ENCODE assay signal across 23 cellular contexts in the genomic region with DNA sequence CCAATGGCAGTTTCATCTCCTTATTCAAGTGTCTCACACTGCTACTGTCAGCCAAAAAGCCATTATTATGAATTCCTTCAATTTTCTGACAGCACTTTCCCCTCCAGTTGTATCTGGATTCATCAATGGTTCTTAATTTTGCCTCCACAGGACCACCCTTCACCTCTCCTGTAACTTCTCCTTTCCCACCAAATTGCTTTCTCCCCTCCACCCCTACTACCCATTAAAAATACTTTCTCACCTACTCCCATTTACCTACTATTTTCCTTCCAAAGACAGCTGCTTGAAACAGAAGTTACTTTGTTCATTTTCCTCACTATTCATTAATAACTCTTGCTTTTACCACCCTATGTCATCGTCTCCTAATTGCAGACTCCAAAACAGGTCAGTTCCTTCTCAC. TPM values are rescaled to one million over a fixed set of nuclear protein-coding genes. Genes with fewer than 3 reads are reported as not detected.
DNase-seq lines count a peak whose midpoint lies in the region; ATAC-seq, FAIRE-seq and TF ChIP-seq lines count a peak whose summit lies in the region.
"Had no signal": no experiment of that assay in that cellular context is flagged by ENCODE, and none has a peak within 500 bp of the region (broad histone marks: within the 10 kb centered on the region; RNA-seq: fewer than 3 reads in every experiment).

No MANE protein-coding gene starts in this region.

- H3K9me3 ChIP-seq in K562 (replicated peaks; ENCODE audit: control insufficient read depth, insufficient read depth, low read depth, low read length): no peaks in the 10 kb centered on the region; the same call in 1 of the 2 replicates
- H3K9me3 ChIP-seq: Caco-2 had no signal

- H3K9me3 Mint-ChIP-seq in activated T-cell treated with anti-CD3 and anti-CD28 coated beads, Interleukin-2, amount 50 U/mL, for 72 hours: peaks cover 16 to 19% of the 10 kb centered on the region in 2 donors
- H3K9me3 Mint-ChIP-seq in CD14-positive monocyte (peaks cover 0 to 17% (median 4%) of the 10 kb centered on the region in 7 donors), progenitor cell of endocrine pancreas (ENCODE audit: low read depth) (peaks cover 40% of the 10 kb centered on the region)

- no peaks in the 10 kb centered on the region for H3K27me3 ChIP-seq in K562 (ENCODE audit: control insufficient read depth in 2 of 2, insufficient read depth in 2 of 2, low read length in 2 of 2)

- peak; percentile 58 for TF ChIP-seq POLR2A in K562 (conservative IDR thresholded peaks at IDR 0.05)

- H3K27ac Mint-ChIP-seq in activated T-cell treated with anti-CD3 and anti-CD28 coated beads, Interleukin-2, amount 50 U/mL, for 72 hours: peak overlapping the region; percentile 2
- H3K27ac Mint-ChIP-seq in CD14-positive monocyte (peak overlapping the region in 5 of 7 donors; percentile 21 to 83 (median 68)), progenitor cell of endocrine pancreas (peak overlapping the region; percentile 0)
- H3K27ac Mint-ChIP-seq: GM23338 had no signal

- 100% methylated on average over 1 of the region's 1 CpG for WGBS in K562 (ENCODE audit: insufficient coverage, low coverage, missing lambda C conversion rate)

- ATAC-seq in activated T-cell treated with anti-CD3 and anti-CD28 coated beads, Interleukin-2, amount 50 U/mL, for 72 hours (replicated peaks in 1 of 2): no peak
- no peak for ATAC-seq in K562
- no peak for ATAC-seq in HG03139 (IDR thresholded peaks at IDR 0.05; ENCODE audit: unreplicated experiment)
- ATAC-seq: GM12878, GM23338 had no signal

- no peak for FAIRE-seq in K562 (lab: Jason Lieb, UNC)
- FAIRE-seq: GM12878 had no signal

- peaks cover 68% of the 10 kb centered on the region for H3K36me3 ChIP-seq in K562 (ENCODE audit: control insufficient read depth, insufficient read depth, low read length)

- TSS peak; percentile 2 for BruUV-seq in K562 (replicated peaks; lab: Mats Ljungman, UMichigan)

- H3K4me2 ChIP-seq in K562 (ENCODE audit: insufficient read depth, low read length): no peak overlapping the region
- H3K4me2 ChIP-seq: GM23338, PC-9 had no signal

- H3K36me3 Mint-ChIP-seq in activated T-cell treated with anti-CD3 and anti-CD28 coated beads, Interleukin-2, amount 50 U/mL, for 72 hours (ENCODE audit: insufficient read depth in 2 of 2): peaks cover 47 to 80% of the 10 kb centered on the region in 2 donors
- peaks cover 80 to 94% of the 10 kb centered on the region in 2 donors for H3K36me3 Mint-ChIP-seq in CD14-positive monocyte
- H3K36me3 Mint-ChIP-seq in progenitor cell of endocrine pancreas (ENCODE audit: insufficient read depth): peaks cover 73% of the 10 kb centered on the region

- no peak for TF ChIP-seq RAD21 in K562 (CRISPR knock-in tag; conservative IDR thresholded peaks at IDR 0.05 in 1 of 2, IDR thresholded peaks at IDR 0.05 in 1 of 2)

- in situ Hi-C loops in K562 (cut with MboI): no loop called here

- H3K27me3 Mint-ChIP-seq in activated T-cell treated with anti-CD3 and anti-CD28 coated beads, Interleukin-2, amount 50 U/mL, for 72 hours (ENCODE audit: low read depth): no peaks in the 10 kb centered on the region
- H3K27me3 Mint-ChIP-seq in CD14-positive monocyte (ENCODE audit: low read depth in 3 of 3) (no peaks in the 10 kb centered on the region), progenitor cell of endocrine pancreas (no peaks in the 10 kb centered on the region)

- no peak overlapping the region for H3K9ac ChIP-seq in K562 (ENCODE audit: insufficient read depth in 1 of 2, low read depth in 2 of 2, low read length in 2 of 2)

- no peak overlapping the region for H3K4me3 Mint-ChIP-seq in activated T-cell treated with anti-CD3 and anti-CD28 coated beads, Interleukin-2, amount 50 U/mL, for 72 hours
- H3K4me3 Mint-ChIP-seq in CD14-positive monocyte (no peak overlapping the region), progenitor cell of endocrine pancreas (ENCODE audit: low read depth) (no peak overlapping the region)
- H3K4me3 Mint-ChIP-seq: GM23338 had no signal

- H3K79me2 ChIP-seq in K562 (ENCODE audit: control insufficient read depth, insufficient read depth, low read length): peaks cover 50% of the 10 kb centered on the region

- TF ChIP-seq EP300 in K562 (IDR thresholded peaks at IDR 0.05; ENCODE audit: low read length): no peak

- no peak overlapping the region for H2AFZ ChIP-seq in K562 (ENCODE audit: low read depth, low read length)
- H2AFZ ChIP-seq: GM23338, PC-9 had no signal

- no peaks in the 10 kb centered on the region for H3K4me1 ChIP-seq in K562 (replicated peaks in 1 of 2; ENCODE audit: control insufficient read depth in 2 of 2, insufficient read depth in 2 of 2, low read length in 2 of 2)
- H3K4me1 ChIP-seq: Caco-2 had no signal

- CTCF ChIA-PET in K562 (lab: Yijun Ruan, JAX; ENCODE audit: low intra/inter-chr PET ratio): no interaction called here

- TF ChIP-seq CTCF in CD14-positive monocyte (IDR thresholded peaks at IDR 0.05) (no peak), K562 (IDR thresholded peaks at IDR 0.05 in 2 of 3, conservative IDR thresholded peaks at IDR 0.05 in 1 of 3; ENCODE audit: insufficient read depth in 2 of 3, low read depth in 1 of 3, low read length in 3 of 3) (no peak), progenitor cell of endocrine pancreas (IDR thresholded peaks at IDR 0.05; ENCODE audit: unreplicated experiment) (no peak)

- H3K4me3 ChIP-seq in K562: no peak overlapping the region
- H3K4me3 ChIP-seq: GM12878, GM23338, HAP-1, PC-9 had no signal

- no peaks in the 10 kb centered on the region for H4K20me1 ChIP-seq in K562 (replicated peaks; ENCODE audit: control insufficient read depth, insufficient read depth, low read length)

- DNase-seq in activated T-cell treated with anti-CD3 and anti-CD28 coated beads, Interleukin-2, amount 50 U/mL, for 72 hours: no peak
- no peak for DNase-seq in activated T-cell treated with anti-CD3 and anti-CD28 coated beads, Interleukin-2, amount 50 U/mL, for 1 hour
- DNase-seq in CD14-positive monocyte (ENCODE audit: low spot score) (no peak), K562 (ENCODE audit: extremely low read depth in 1 of 4, low spot score in 3 of 4) (no peak), progenitor cell of endocrine pancreas (ENCODE audit: low spot score, unreplicated experiment) (no peak), hepatic stellate cell (ENCODE audit: low spot score) (no peak)
- DNase-seq: Caco-2, DND-41, IMR-90, MV-4-11, NCI-H1105 treated with DMSO at 0.1 percent for 48 hours, NCI-H2029 treated with DMSO at 0.1 percent for 48 hours, NCI-H226, NCI-H510A treated with DMSO at 0.1 percent for 48 hours, NCI-H748 treated with DMSO at 0.1 percent for 48 hours, PC-9, RPMI8226, SHP77 had no signal

- intact Hi-C loops in CD14-positive monocyte (cut with micrococcal nuclease): no loop called here
- intact Hi-C loops in K562 (cut with micrococcal nuclease): no loop called here

- H3K4me1 Mint-ChIP-seq in activated T-cell treated with anti-CD3 and anti-CD28 coated beads, Interleukin-2, amount 50 U/mL, for 72 hours (ENCODE audit: low read depth): peaks cover 8% of the 10 kb centered on the region
- peaks cover 7% of the 10 kb centered on the region for H3K4me1 Mint-ChIP-seq in CD14-positive monocyte
- H3K4me1 Mint-ChIP-seq in progenitor cell of endocrine pancreas (ENCODE audit: low read depth): no peaks in the 10 kb centered on the region
- H3K4me1 Mint-ChIP-seq: GM23338 had no signal

- H3K9me1 ChIP-seq in K562 (ENCODE audit: control insufficient read depth, insufficient read depth, low read length): no peaks in the 10 kb centered on the region

- no peak overlapping the region for H3K27ac ChIP-seq in K562 (ENCODE audit: extremely low read depth, low read depth, low read length)
- H3K27ac ChIP-seq: C4-2B, PC-9 had no signal

- POLR2A ChIA-PET in K562 (lab: Yijun Ruan, JAX): interaction anchor here (0.7 to 1.1 kb wide), 2 partner anchors 12 to 35 kb away, joined by 3 read pairs; no protein-coding TSS in a partner anchor

TF ChIP-seq in K562, 482 proteins besides CTCF, POLR2A, EP300 and RAD21:
- TF ChIP-seq, protein P1, sequence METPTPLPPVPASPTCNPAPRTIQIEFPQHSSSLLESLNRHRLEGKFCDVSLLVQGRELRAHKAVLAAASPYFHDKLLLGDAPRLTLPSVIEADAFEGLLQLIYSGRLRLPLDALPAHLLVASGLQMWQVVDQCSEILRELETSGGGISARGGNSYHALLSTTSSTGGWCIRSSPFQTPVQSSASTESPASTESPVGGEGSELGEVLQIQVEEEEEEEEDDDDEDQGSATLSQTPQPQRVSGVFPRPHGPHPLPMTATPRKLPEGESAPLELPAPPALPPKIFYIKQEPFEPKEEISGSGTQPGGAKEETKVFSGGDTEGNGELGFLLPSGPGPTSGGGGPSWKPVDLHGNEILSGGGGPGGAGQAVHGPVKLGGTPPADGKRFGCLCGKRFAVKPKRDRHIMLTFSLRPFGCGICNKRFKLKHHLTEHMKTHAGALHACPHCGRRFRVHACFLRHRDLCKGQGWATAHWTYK (CRISPR knock-in tag; IDR thresholded peaks at IDR 0.05): no peak
- TF ChIP-seq SUPT5H (IDR thresholded peaks at IDR 0.05): peak; percentile 49; the same call in 1 of the 2 replicates

RNA-seq across cellular contexts. Expression of a gene that starts 29.8 kb away (rescaled TPM):
- 100 to 1,000 TPM; 175 to 204 TPM for total RNA-seq in activated T-cell treated with anti-CD3 and anti-CD28 coated beads, Interleukin-2, amount 50 U/mL, for 72 hours
- 10 to 100 TPM; 56.5 to 63.9 TPM for polyA plus RNA-seq in CD14-positive monocyte
- total RNA-seq in K562 (2011; cell fraction: chromatin; rRNA removed; ENCODE audit: low replicate concordance): 21.2 and 110 TPM in 2 replicates
- total RNA-seq in K562 (2011; cell fraction: nucleolus; rRNA removed): 20.5 and 22.8 TPM in 2 replicates
- 31.5 and 48.7 TPM in 2 replicates for total RNA-seq in K562 (2011; cell fraction: nucleoplasm; rRNA removed)
- 284 and 338 TPM in 2 replicates for total RNA-seq in K562 (2014; rRNA removed)
- total RNA-seq in K562 (2014; rRNA removed; fragmentation: Illumina TruSeq; extraction: Trizol): 239 and 276 TPM in 2 replicates
- total RNA-seq in K562 (2015; rRNA removed; fragmentation: Illumina TruSeq; extraction: Trizol): 293 and 306 TPM in 2 replicates
- total RNA-seq in K562 (2021): 171 and 181 TPM in 2 replicates
- polyA plus RNA-seq in K562 (2011; rRNA removed): 104 and 155 TPM in 2 replicates
- 17.2 and 34.6 TPM in 2 replicates for polyA plus RNA-seq in K562 (2011; cell fraction: cytosol; rRNA removed)
- 25.4 and 30.2 TPM in 2 replicates for polyA plus RNA-seq in K562 (2011; cell fraction: nucleus; rRNA removed)
- polyA plus RNA-seq in K562 (2012): 131 and 141 TPM in 2 replicates
- 205 and 279 TPM in 2 replicates for polyA plus RNA-seq in K562 (2014; fragmentation: Illumina TruSeq; extraction: Trizol)
- polyA plus RNA-seq in K562 (2014; fragmentation: Nextera tagmentation; extraction: Ambion mirVana): 10 to 100 TPM; 82.3 to 87.3 TPM
- 160 and 184 TPM in 2 replicates for polyA plus RNA-seq in K562 (2014; rRNA removed)
- polyA minus RNA-seq in K562 (2011; rRNA and poly(A)+ RNA removed): 72.9 and 76.0 TPM in 2 replicates
- 70.9 and 74.1 TPM in 2 replicates for polyA minus RNA-seq in K562 (2011; cell fraction: cytosol; rRNA and poly(A)+ RNA removed)
- 34.7 and 48.3 TPM in 2 replicates for polyA minus RNA-seq in K562 (2011; cell fraction: nucleus; rRNA and poly(A)+ RNA removed)
- 114 and 120 TPM in 2 replicates for total RNA-seq in progenitor cell of endocrine pancreas

Comparison
In these comparisons a context has a peak if more than half of its experiments do, and no peak if none do; other contexts are left out.
1. H3K27ac Mint-ChIP-seq: peak in every context shown above with its lines; median percentile 68 in CD14-positive monocyte; 2 in activated T-cell treated with anti-CD3 and anti-CD28 coated beads, Interleukin-2, amount 50 U/mL, for 72 hours; 0 in progenitor cell of endocrine pancreas.